9 cellular contexts compared by ENCODE assay signal in the genomic region with DNA sequence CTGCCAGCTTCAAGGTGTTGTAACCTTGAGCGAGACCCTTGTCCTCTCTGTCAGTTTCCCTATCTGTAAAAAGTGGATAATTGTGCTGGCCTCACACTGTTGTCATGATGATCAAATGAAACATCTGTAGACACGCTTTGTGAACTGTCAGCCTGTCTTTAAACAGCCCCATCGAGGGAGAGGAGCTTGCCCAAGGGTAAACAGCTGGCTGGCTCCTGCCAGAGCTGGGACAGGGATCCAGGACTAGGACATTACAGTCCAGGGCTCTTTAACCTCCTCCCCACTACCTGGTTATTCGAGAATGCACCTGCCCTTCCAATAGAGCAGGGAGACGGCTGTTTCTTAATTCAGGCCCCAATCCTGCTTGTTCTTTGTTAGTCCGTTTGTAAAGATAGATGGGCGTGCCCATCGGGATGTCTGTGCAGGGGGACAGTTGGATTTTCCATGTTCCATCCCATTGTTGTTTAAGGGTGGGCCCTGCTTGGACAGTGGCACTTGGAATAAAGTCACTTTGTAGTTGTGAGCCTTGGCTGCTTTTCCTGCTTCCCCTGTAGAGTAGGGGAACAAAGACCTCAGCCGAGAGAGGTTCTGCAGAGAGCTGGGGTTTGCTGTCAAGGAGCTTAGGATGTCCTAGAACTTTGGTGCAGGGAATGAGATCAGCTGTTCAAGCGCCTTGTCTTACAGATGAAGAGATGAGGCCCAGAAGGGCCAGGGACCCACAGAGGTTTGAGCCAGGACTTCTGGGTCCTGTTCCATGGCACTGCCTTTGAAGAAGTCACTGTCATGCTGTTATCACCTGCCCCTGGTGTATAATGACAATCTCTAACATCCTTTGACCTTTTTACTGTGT.
DNase-seq lines count a peak whose midpoint lies in the region; ATAC-seq and TF ChIP-seq lines count a peak whose summit lies in the region.
"Had no signal": no experiment of that assay in that cellular context is flagged by ENCODE, and none has a peak within 500 bp of the region (broad histone marks: within the 10 kb centered on the region; RNA-seq: fewer than 3 reads in every experiment).

No MANE protein-coding gene starts in this region.

- no peaks in the 10 kb centered on the region for H3K9me3 ChIP-seq in colonic mucosa
- H3K9me3 ChIP-seq: mucosa of descending colon had no signal

- DNase-seq in AG09309 (ENCODE audit: low read depth) (no peak), LNCaP clone FGC (ENCODE audit: low read depth) (no peak), colonic mucosa (peak; percentile 27), NCI-H69 (lab: John Stamatoyannopoulos, UW) (no peak), GOT3 (lab: John Stamatoyannopoulos, UW) (no peak), left colon (no peak)
- no peak for DNase-seq in naive thymus-derived CD8-positive, alpha-beta T cell

- no peaks in the 10 kb centered on the region for H3K9me3 Mint-ChIP-seq in naive thymus-derived CD8-positive, alpha-beta T cell

- H3K27me3 Mint-ChIP-seq in naive thymus-derived CD8-positive, alpha-beta T cell: no peaks in the 10 kb centered on the region

- peak overlapping the region; percentile 89 to 99 (median 92) for H3K4me3 Mint-ChIP-seq in naive thymus-derived CD8-positive, alpha-beta T cell

- H3K9ac ChIP-seq in colonic mucosa (ENCODE audit: low read depth in 2 of 2, low read length in 2 of 2): peak overlapping the region; percentile 92 to 99

- no peak for ATAC-seq in naive thymus-derived CD8-positive, alpha-beta T cell
- ATAC-seq in GM18867 (IDR thresholded peaks at IDR 0.05; ENCODE audit: unreplicated experiment): no peak
- no peak for ATAC-seq in left colon

- H3K4me1 Mint-ChIP-seq in naive thymus-derived CD8-positive, alpha-beta T cell: peaks cover 41 to 74% (median 67%) of the 10 kb centered on the region in 4 donors

- H3K27ac Mint-ChIP-seq in naive thymus-derived CD8-positive, alpha-beta T cell: peak overlapping the region; percentile 86 to 98 (median 94)

- peaks cover 0 to 2% (median 0%) of the 10 kb centered on the region in 3 donors for H3K36me3 Mint-ChIP-seq in naive thymus-derived CD8-positive, alpha-beta T cell

- TF ChIP-seq CTCF in AG09309 (IDR thresholded peaks at IDR 0.05; ENCODE audit: control insufficient read depth, insufficient read depth, low read depth, low read length, missing control alignments): no peak
- no peak for TF ChIP-seq CTCF in LNCaP clone FGC (IDR thresholded peaks at IDR 0.05; ENCODE audit: control insufficient read depth, extremely low read depth, insufficient read depth)
- TF ChIP-seq CTCF in colonic mucosa (IDR thresholded peaks at IDR 0.05): no peak

- H3K36me3 ChIP-seq in colonic mucosa: no peaks in the 10 kb centered on the region

- H3K27ac ChIP-seq in colonic mucosa: peak overlapping the region; percentile 77

- POLR2A ChIA-PET in naive thymus-derived CD8-positive, alpha-beta T cell (lab: Charles Lee): interaction anchor here (0.6 to 1.4 kb wide), 3 partner anchors 10 to 1207 kb away, joined by 3 to 4 read pairs (median 3); no protein-coding TSS in a partner anchor

- peaks cover 38% of the 10 kb centered on the region for H3K4me1 ChIP-seq in colonic mucosa

- peak overlapping the region; percentile 93 for H3K4me3 ChIP-seq in AG09309 (ENCODE audit: control insufficient read depth, low read depth, low read length)
- H3K4me3 ChIP-seq in LNCaP clone FGC (ENCODE audit: low read depth, low read length): peak overlapping the region; percentile 96
- peak overlapping the region; percentile 55 for H3K4me3 ChIP-seq in colonic mucosa
- H3K4me3 ChIP-seq: mucosa of descending colon had no signal

- H3K27me3 ChIP-seq in colonic mucosa: no peaks in the 10 kb centered on the region

- intact Hi-C loops in colonic mucosa (cut with DNase I): no loop called here
- intact Hi-C loops in left colon (cut with DNase I, micrococcal nuclease): no loop called here
